Comparison of ENCODE assay signal across 14 cellular contexts in the genomic region with DNA sequence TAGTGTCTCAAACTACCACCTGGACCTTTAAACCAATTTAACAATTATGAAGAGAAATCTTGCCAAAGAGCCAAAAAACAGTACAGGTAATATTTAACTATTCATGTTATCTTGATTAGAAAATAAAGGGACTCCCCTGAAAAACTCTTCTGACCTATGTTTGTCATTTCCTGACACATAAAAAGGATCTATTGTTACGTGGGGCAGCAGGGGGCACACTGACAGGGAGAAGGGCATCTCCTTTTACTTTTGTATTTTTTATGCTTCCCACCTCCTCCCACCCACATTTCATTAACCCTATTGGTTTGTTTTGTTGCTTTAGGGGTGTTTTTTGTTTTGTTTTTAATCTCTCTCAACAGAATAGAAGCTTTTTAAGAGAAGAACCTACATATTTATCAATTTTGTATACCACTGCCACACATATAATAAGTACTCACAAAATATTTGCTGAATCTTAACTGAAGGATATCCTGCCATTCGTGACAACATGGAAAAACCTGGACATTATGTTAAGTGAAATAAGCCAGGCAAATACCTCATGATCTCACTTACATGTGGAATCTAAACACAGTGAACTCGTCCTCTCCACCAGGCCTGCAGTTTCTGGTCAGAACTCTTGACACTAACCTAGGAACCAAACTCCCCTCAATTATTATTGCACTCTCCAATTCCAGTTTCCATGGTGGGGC. TPM values are rescaled to one million over a fixed set of nuclear protein-coding genes. Genes with fewer than 3 reads are reported as not detected.
A peak's percentile ranks its signal among the peaks of the same experiment; 100 is the strongest.
DNase-seq lines count a peak whose midpoint lies in the region; ATAC-seq, FAIRE-seq and TF ChIP-seq lines count a peak whose summit lies in the region.
"Had no signal": no experiment of that assay in that cellular context is flagged by ENCODE, and none has a peak within 500 bp of the region (broad histone marks: within the 10 kb centered on the region; RNA-seq: fewer than 3 reads in every experiment).

No MANE protein-coding gene starts in this region.

- dilution Hi-C loops in endothelial cell of umbilical vein (cut with MboI; ENCODE audit: extremely low pct_ligation_motif_present, low sequenced_read_pairs): no loop called here

- peaks cover 26% of the 10 kb centered on the region for H3K4me1 ChIP-seq in OCI-LY7 (ENCODE audit: insufficient read depth, low read length, poor library complexity, severe bottlenecking)
- peaks cover 12% of the 10 kb centered on the region for H3K4me1 ChIP-seq in endothelial cell of umbilical vein (ENCODE audit: control insufficient read depth, extremely low read depth, insufficient read depth, low read length)

- no peaks in the 10 kb centered on the region for H3K36me3 Mint-ChIP-seq in natural killer cell
- H3K36me3 Mint-ChIP-seq in natural killer cell treated with Interleukin-12 subunit alpha and Interleukin-12 subunit beta and Interleukin-15 and Interleukin-18, amount 100 ng/mL, for 72 hours: peaks cover 7% of the 10 kb centered on the region
- peaks cover 10% of the 10 kb centered on the region for H3K36me3 Mint-ChIP-seq in stimulated activated effector memory CD8-positive, alpha-beta T cell treated with anti-CD3 and anti-CD28 coated beads, Interleukin-12 subunit alpha, Interleukin-12 subunit beta, amount 100 ng/mL, for 72 hours

- H4K20me1 ChIP-seq in OCI-LY7 (ENCODE audit: insufficient read depth, low read length) (peaks cover 21% of the 10 kb centered on the region), endothelial cell of umbilical vein (replicated peaks; ENCODE audit: control insufficient read depth, extremely low read depth, insufficient read depth, low read length) (no peaks in the 10 kb centered on the region)

- CTCF ChIA-PET in OCI-LY7 (lab: Charles Lee; ENCODE audit: unreplicated experiment) (no interaction called here), endothelial cell of umbilical vein (lab: Charles Lee) (interaction anchor here (0.9 to 2.0 kb wide), 4 partner anchors 12 to 279 kb away, joined by 4 to 8 read pairs (median 5); partner anchors contain the start of gene STAG1)

- H3K27ac ChIP-seq in OCI-LY7 (ENCODE audit: low read depth, low read length, poor library complexity, severe bottlenecking): no peak overlapping the region
- peak overlapping the region; percentile 44 for H3K27ac ChIP-seq in endothelial cell of umbilical vein (ENCODE audit: insufficient read depth, low read depth, low read length)
- H3K27ac ChIP-seq: ascending aorta, BLaER1, left ventricle myocardium inferior had no signal

- H3K36me3 ChIP-seq in OCI-LY7 (ENCODE audit: insufficient read depth, low read length): peaks cover 9% of the 10 kb centered on the region; the same call in 1 of the 2 replicates
- H3K36me3 ChIP-seq in endothelial cell of umbilical vein (ENCODE audit: control insufficient read depth in 2 of 2, extremely low read depth in 1 of 2, insufficient read depth in 2 of 2, low read length in 2 of 2): no peaks in the 10 kb centered on the region
- H3K36me3 ChIP-seq: ascending aorta had no signal

- H3K4me3 ChIP-seq in OCI-LY7 (ENCODE audit: low read depth, low read length, poor library complexity, severe bottlenecking): no peak overlapping the region
- no peak overlapping the region for H3K4me3 ChIP-seq in endothelial cell of umbilical vein (replicated peaks in 1 of 3; ENCODE audit: insufficient read depth in 1 of 3, low read depth in 1 of 3, low read length in 3 of 3)
- H3K4me3 ChIP-seq: ascending aorta, BLaER1, left ventricle myocardium inferior had no signal

- DNase-seq in natural killer cell: no peak
- DNase-seq in natural killer cell treated with Interleukin-12 subunit alpha and Interleukin-12 subunit beta and Interleukin-15 and Interleukin-18, amount 100 ng/mL, for 72 hours (ENCODE audit: low spot score): no peak
- no peak for DNase-seq in OCI-LY7 (ENCODE audit: low spot score)
- peak; percentile 55 for DNase-seq in endothelial cell of umbilical vein (ENCODE audit: low read depth, low spot score)
- DNase-seq in stimulated activated effector memory CD8-positive, alpha-beta T cell treated with anti-CD3 and anti-CD28 coated beads, Interleukin-12 subunit alpha, Interleukin-12 subunit beta, amount 100 ng/mL, for 72 hours (ENCODE audit: low spot score in 2 of 2): no peak
- no peak for DNase-seq in UCSD-AML1 (lab: John Stamatoyannopoulos, UW; ENCODE audit: unreplicated experiment)
- DNase-seq in OCI-M2 (lab: John Stamatoyannopoulos, UW; ENCODE audit: unreplicated experiment): no peak
- DNase-seq: activated CD4-positive, alpha-beta T cell treated with anti-CD3 and anti-CD28 coated beads, Interleukin-2, amount 50 U/mL, for 48 hours; left ventricle myocardium inferior; NCI-H2107; SHP77 treated with DMSO at 0.1 percent for 48 hours had no signal

- H3K79me2 ChIP-seq in OCI-LY7 (ENCODE audit: insufficient read depth, low read depth, low read length): peaks cover 99% of the 10 kb centered on the region
- peaks cover 91% of the 10 kb centered on the region for H3K79me2 ChIP-seq in endothelial cell of umbilical vein (ENCODE audit: control insufficient read depth, insufficient read depth, low read length)

- intact Hi-C loops in natural killer cell (cut with micrococcal nuclease): loop anchor here (5.0 kb wide), 1 partner anchor 42 kb away; no protein-coding TSS in a partner anchor
- intact Hi-C loops in OCI-LY7 (cut with micrococcal nuclease; ENCODE audit: unreplicated experiment): no loop called here
- intact Hi-C loops in endothelial cell of umbilical vein (cut with micrococcal nuclease): no loop called here

- no peak for TF ChIP-seq POLR2A in endothelial cell of umbilical vein (IDR thresholded peaks at IDR 0.05; ENCODE audit: low read depth, low read length)

- TF ChIP-seq CTCF in natural killer cell (IDR thresholded peaks at IDR 0.05) (peak; percentile 40), OCI-LY7 (conservative IDR thresholded peaks at IDR 0.05; ENCODE audit: low read length) (peak; percentile 68), endothelial cell of umbilical vein (IDR thresholded peaks at IDR 0.05; ENCODE audit: extremely low read depth in 1 of 2, insufficient read depth in 1 of 2, low read depth in 1 of 2, low read length in 2 of 2) (peak in 1 of 2 donors; percentile 3)

- peak overlapping the region; percentile 66 to 76 for H3K27ac Mint-ChIP-seq in natural killer cell
- peak overlapping the region in 1 of 2 donors; percentile 40 for H3K27ac Mint-ChIP-seq in natural killer cell treated with Interleukin-12 subunit alpha and Interleukin-12 subunit beta and Interleukin-15 and Interleukin-18, amount 100 ng/mL, for 72 hours
- peak overlapping the region; percentile 9 for H3K27ac Mint-ChIP-seq in stimulated activated effector memory CD8-positive, alpha-beta T cell treated with anti-CD3 and anti-CD28 coated beads, Interleukin-12 subunit alpha, Interleukin-12 subunit beta, amount 100 ng/mL, for 72 hours

- peak overlapping the region; percentile 40 for H3K4me3 Mint-ChIP-seq in natural killer cell
- H3K4me3 Mint-ChIP-seq in natural killer cell treated with Interleukin-12 subunit alpha and Interleukin-12 subunit beta and Interleukin-15 and Interleukin-18, amount 100 ng/mL, for 72 hours: no peak overlapping the region
- H3K4me3 Mint-ChIP-seq in stimulated activated effector memory CD8-positive, alpha-beta T cell treated with anti-CD3 and anti-CD28 coated beads, Interleukin-12 subunit alpha, Interleukin-12 subunit beta, amount 100 ng/mL, for 72 hours: no peak overlapping the region

- H3K9ac ChIP-seq in endothelial cell of umbilical vein (replicated peaks; ENCODE audit: extremely low read depth, insufficient read depth, low read length): no peak overlapping the region
- H3K9ac ChIP-seq: BLaER1 had no signal

- H3K27me3 Mint-ChIP-seq in natural killer cell (ENCODE audit: low read depth in 2 of 2): no peaks in the 10 kb centered on the region
- H3K27me3 Mint-ChIP-seq in natural killer cell treated with Interleukin-12 subunit alpha and Interleukin-12 subunit beta and Interleukin-15 and Interleukin-18, amount 100 ng/mL, for 72 hours: no peaks in the 10 kb centered on the region

- H3K27me3 ChIP-seq in endothelial cell of umbilical vein (ENCODE audit: control insufficient read depth in 2 of 2, insufficient read depth in 2 of 2, low read length in 2 of 2): no peaks in the 10 kb centered on the region
- H3K27me3 ChIP-seq: ascending aorta, BLaER1 had no signal

- no peak overlapping the region for H2AFZ ChIP-seq in OCI-LY7 (ENCODE audit: low read length)
- no peak overlapping the region for H2AFZ ChIP-seq in endothelial cell of umbilical vein (ENCODE audit: low read depth, low read length)

- no peaks in the 10 kb centered on the region for H3K9me2 ChIP-seq in OCI-LY7 (ENCODE audit: insufficient read depth, low read length)

- peak in 2 of 3 donors; percentile 73 to 77 for ATAC-seq in natural killer cell
- no peak for ATAC-seq in natural killer cell treated with Interleukin-12 subunit alpha and Interleukin-12 subunit beta and Interleukin-15 and Interleukin-18, amount 100 ng/mL, for 72 hours
- ATAC-seq in stimulated activated effector memory CD8-positive, alpha-beta T cell treated with anti-CD3 and anti-CD28 coated beads, Interleukin-12 subunit alpha, Interleukin-12 subunit beta, amount 100 ng/mL, for 72 hours: peak; percentile 48
- no peak for ATAC-seq in GM21447 (IDR thresholded peaks at IDR 0.05; ENCODE audit: unreplicated experiment)

- POLR2A ChIA-PET in OCI-LY7 (lab: Charles Lee): interaction anchor here (0.7 kb wide), 1 partner anchor 46 kb away, joined by 5 read pairs; no protein-coding TSS in a partner anchor
- POLR2A ChIA-PET in endothelial cell of umbilical vein (lab: Charles Lee): interaction anchor here (0.6 kb wide), 1 partner anchor 13 kb away, joined by 4 read pairs; no protein-coding TSS in a partner anchor

- no peaks in the 10 kb centered on the region for H3K9me3 Mint-ChIP-seq in natural killer cell
- H3K9me3 Mint-ChIP-seq in natural killer cell treated with Interleukin-12 subunit alpha and Interleukin-12 subunit beta and Interleukin-15 and Interleukin-18, amount 100 ng/mL, for 72 hours: no peaks in the 10 kb centered on the region
- no peaks in the 10 kb centered on the region for H3K9me3 Mint-ChIP-seq in stimulated activated effector memory CD8-positive, alpha-beta T cell treated with anti-CD3 and anti-CD28 coated beads, Interleukin-12 subunit alpha, Interleukin-12 subunit beta, amount 100 ng/mL, for 72 hours

- no TSS peak for BruUV-seq in OCI-LY7 (replicated peaks; lab: Mats Ljungman, UMichigan)
- no TSS peak for BruUV-seq in endothelial cell of umbilical vein (replicated peaks; lab: Mats Ljungman, UMichigan)

- peaks cover 39 to 47% of the 10 kb centered on the region in 2 donors for H3K4me1 Mint-ChIP-seq in natural killer cell
- H3K4me1 Mint-ChIP-seq in natural killer cell treated with Interleukin-12 subunit alpha and Interleukin-12 subunit beta and Interleukin-15 and Interleukin-18, amount 100 ng/mL, for 72 hours (ENCODE audit: low read depth in 2 of 2): peaks cover 34 to 39% of the 10 kb centered on the region in 2 donors
- H3K4me1 Mint-ChIP-seq in stimulated activated effector memory CD8-positive, alpha-beta T cell treated with anti-CD3 and anti-CD28 coated beads, Interleukin-12 subunit alpha, Interleukin-12 subunit beta, amount 100 ng/mL, for 72 hours: peaks cover 48% of the 10 kb centered on the region

- no peak for FAIRE-seq in endothelial cell of umbilical vein (lab: Jason Lieb, UNC)

- no peaks in the 10 kb centered on the region for H3K9me1 ChIP-seq in endothelial cell of umbilical vein (replicated peaks; ENCODE audit: control insufficient read depth, extremely low read depth, insufficient read depth, low read length)

- H3K4me2 ChIP-seq in OCI-LY7 (ENCODE audit: low read length): no peak overlapping the region
- H3K4me2 ChIP-seq in endothelial cell of umbilical vein (ENCODE audit: insufficient read depth, low read length): peak overlapping the region; percentile 57
- H3K4me2 ChIP-seq: BLaER1 had no signal

- no peaks in the 10 kb centered on the region for H3K9me3 ChIP-seq in OCI-LY7 (ENCODE audit: low read length)
- no peaks in the 10 kb centered on the region for H3K9me3 ChIP-seq in endothelial cell of umbilical vein (replicated peaks; ENCODE audit: control insufficient read depth, insufficient read depth, low read length)
- H3K9me3 ChIP-seq: ascending aorta, BLaER1, left ventricle myocardium inferior had no signal

RNA-seq across cellular contexts. Expression of gene STAG1, which starts 17.7 kb away (rescaled TPM):
- total RNA-seq in natural killer cell (10 to 100 TPM; 55.1 to 66.2 (median 60.3) TPM), OCI-LY7 (2022) (46.6 and 49.9 TPM in 2 replicates), endothelial cell of umbilical vein (40.6 and 42.1 TPM in 2 replicates)
- 10 to 100 TPM; 48.7 to 88.7 TPM for total RNA-seq in natural killer cell treated with Interleukin-12 subunit alpha and Interleukin-12 subunit beta and Interleukin-15 and Interleukin-18, amount 100 ng/mL, for 72 hours
- total RNA-seq in OCI-LY7 (2014; rRNA removed; shearing (Covaris generic)): 30.7 and 32.8 TPM in 2 replicates
- 5.0 and 7.4 TPM in 2 replicates for polyA plus RNA-seq in endothelial cell of umbilical vein
- 10.4 and 10.6 TPM in 2 replicates for polyA plus RNA-seq in endothelial cell of umbilical vein (2011; cell fraction: cytosol; rRNA removed)
- polyA plus RNA-seq in endothelial cell of umbilical vein (2011; cell fraction: nucleus; rRNA removed): 14.7 and 20.6 TPM in 2 replicates
- 11.5 and 19.6 TPM in 2 replicates for polyA plus RNA-seq in endothelial cell of umbilical vein (2012)
- polyA minus RNA-seq in endothelial cell of umbilical vein: 25.5 and 27.8 TPM in 2 replicates
- 23.1 TPM for polyA minus RNA-seq in endothelial cell of umbilical vein (2011; cell fraction: cytosol; rRNA and poly(A)+ RNA removed)
- polyA minus RNA-seq in endothelial cell of umbilical vein (2011; cell fraction: nucleus; rRNA and poly(A)+ RNA removed): 49.6 and 68.4 TPM in 2 replicates

Comparison
In these comparisons a context has a peak if more than half of its experiments do, and no peak if none do; other contexts are left out.
1. ATAC-seq: peak in natural killer cell (2 of 3) and stimulated activated effector memory CD8-positive, alpha-beta T cell treated with anti-CD3 and anti-CD28 coated beads, Interleukin-12 subunit alpha, Interleukin-12 subunit beta, amount 100 ng/mL, for 72 hours (single experiment); none in natural killer cell treated with Interleukin-12 subunit alpha and Interleukin-12 subunit beta and Interleukin-15 and Interleukin-18, amount 100 ng/mL, for 72 hours (0 of 2) and GM21447 (single experiment).